In genomic region chr2:11837875-11838734, GRCh38 we compare ENCODE assay signal across 17 cellular contexts.
A peak's percentile ranks its signal among the peaks of the same experiment; 100 is the strongest.
DNase-seq lines count a peak whose midpoint lies in the region; FAIRE-seq and TF ChIP-seq lines count a peak whose summit lies in the region.
"Had no signal": no experiment of that assay in that cellular context is flagged by ENCODE, and none has a peak within 500 bp of the region (broad histone marks: within the 10 kb centered on the region; RNA-seq: fewer than 3 reads in every experiment).

No MANE protein-coding gene starts in this region.

- H3K79me1 ChIP-seq in H9 (ENCODE audit: insufficient read depth, low read depth, low read length, poor library complexity, severe bottlenecking) (no peaks in the 10 kb centered on the region), H1 (ENCODE audit: low read depth, low read length) (no peaks in the 10 kb centered on the region)

- H4K5ac ChIP-seq in H9 (ENCODE audit: insufficient read length, low read depth, low read length): no peak overlapping the region
- H4K5ac ChIP-seq in H1 (ENCODE audit: insufficient read length, low read depth, low read length): no peak overlapping the region

- no peak for TF ChIP-seq POLR2A in H1 (IDR thresholded peaks at IDR 0.05; ENCODE audit: control extremely low read depth in 1 of 2, low read depth in 2 of 2, low read length in 2 of 2)
- no peak for TF ChIP-seq POLR2A in lower leg skin (IDR thresholded peaks at IDR 0.05)

- H4K91ac ChIP-seq in H9 (ENCODE audit: insufficient read length, low read depth, low read length): no peak overlapping the region
- no peak overlapping the region for H4K91ac ChIP-seq in H1 (replicated peaks; ENCODE audit: insufficient read length, low read length)

- POLR2A ChIA-PET in activated CD4-positive, alpha-beta memory T cell treated with anti-CD3 and anti-CD28 coated beads for 36 hours (lab: Charles Lee): no interaction called here
- POLR2A ChIA-PET in activated CD4-positive, alpha-beta memory T cell treated with anti-CD3 and anti-CD28 coated beads, Interleukin-2, amount 10 ng/mL, durations not matched to agents 7 days and 5 days (lab: Charles Lee): no interaction called here
- POLR2A ChIA-PET in H1 (lab: Charles Lee; ENCODE audit: partially characterized antibody): no interaction called here
- POLR2A ChIA-PET in PC-9 (lab: Charles Lee; ENCODE audit: unreplicated experiment): no interaction called here

- H3K4me1 ChIP-seq in H9 (ENCODE audit: insufficient read depth, low read length) (no peaks in the 10 kb centered on the region), H1 (replicated peaks in 1 of 4; ENCODE audit: control insufficient read depth in 3 of 4, insufficient read depth in 4 of 4, low read length in 3 of 4) (0 out of 7 replicates have a peak, but pooled peaks cover 0 to 2% (median 0%) of the 10 kb centered on the region in 4 experiments), PC-9 (replicated peaks; ENCODE audit: insufficient read depth) (no peaks in the 10 kb centered on the region)
- H3K4me1 ChIP-seq: A549 had no signal

- H4K8ac ChIP-seq in H9 (replicated peaks; ENCODE audit: insufficient read length, low read depth, low read length) (peak overlapping the region; percentile 71), H1 (ENCODE audit: extremely low read depth, insufficient read depth, low read length) (no peak overlapping the region)

- no peak for TF ChIP-seq CTCF in H9 (conservative IDR thresholded peaks at IDR 0.05)
- no peak for TF ChIP-seq CTCF in H1 (IDR thresholded peaks at IDR 0.05; ENCODE audit: control extremely low read depth in 1 of 3, insufficient read depth in 1 of 3, low read depth in 1 of 3, low read length in 3 of 3)
- TF ChIP-seq CTCF in lower leg skin (IDR thresholded peaks at IDR 0.05): no peak
- TF ChIP-seq CTCF in PC-9 (conservative IDR thresholded peaks at IDR 0.05): no peak

- H3K9me3 ChIP-seq in H9 (ENCODE audit: control insufficient read depth, low read depth, low read length) (no peaks in the 10 kb centered on the region), H1 (ENCODE audit: insufficient read depth in 2 of 2, low read depth in 1 of 2, low read length in 1 of 2) (no peaks in the 10 kb centered on the region), PC-9 (ENCODE audit: insufficient read depth, low read depth) (peaks cover 11% of the 10 kb centered on the region)
- H3K9me3 ChIP-seq: A549 had no signal

- peaks cover 17% of the 10 kb centered on the region for H3K9me3 Mint-ChIP-seq in activated CD4-positive, alpha-beta memory T cell treated with anti-CD3 and anti-CD28 coated beads for 36 hours
- H3K9me3 Mint-ChIP-seq in activated CD4-positive, alpha-beta memory T cell treated with anti-CD3 and anti-CD28 coated beads, Interleukin-2, amount 10 ng/mL, durations not matched to agents 7 days and 5 days: peaks cover 8% of the 10 kb centered on the region
- H3K9me3 Mint-ChIP-seq in H9: peaks cover 0 to 2% of the 10 kb centered on the region in 2 experiments

- no peak for DNase-seq in activated CD4-positive, alpha-beta memory T cell treated with anti-CD3 and anti-CD28 coated beads for 36 hours
- DNase-seq in activated CD4-positive, alpha-beta memory T cell treated with anti-CD3 and anti-CD28 coated beads, Interleukin-2, amount 10 ng/mL, durations not matched to agents 7 days and 5 days: no peak
- no peak for DNase-seq in H9
- no peak for DNase-seq in H1 (ENCODE audit: low read depth in 1 of 2, low spot score in 2 of 2)
- DNase-seq in mesenteric fat pad (ENCODE audit: low spot score): peak; percentile 71
- no peak for DNase-seq in lower leg skin (ENCODE audit: low spot score in 2 of 2)
- DNase-seq in stimulated activated CD4-positive, alpha-beta T cell treated with anti-CD3 and anti-CD28 coated beads, Interleukin-2, amount 100 ng/mL, for 48 hours: no peak
- DNase-seq in PC-9: no peak
- DNase-seq: AML-193; CD4-positive, alpha-beta memory T cell; DMS153; DMS79; GF-D8; HCEC 1CT had no signal

- H3K23ac ChIP-seq in H9 (ENCODE audit: insufficient read length, low read depth, low read length) (no peak overlapping the region), H1 (ENCODE audit: insufficient read length) (no peak overlapping the region)

- H3K27me3 ChIP-seq in H9 (ENCODE audit: insufficient read depth, low read length): no peaks in the 10 kb centered on the region
- H3K27me3 ChIP-seq in H1 (replicated peaks in 1 of 4; ENCODE audit: control insufficient read depth in 3 of 4, extremely low read depth in 1 of 4, insufficient read depth in 3 of 4, low read length in 3 of 4): no peaks in the 10 kb centered on the region
- H3K27me3 ChIP-seq in PC-9 (ENCODE audit: insufficient read depth, low read depth): no peaks in the 10 kb centered on the region

- H3K36me3 ChIP-seq in H1 (ENCODE audit: control insufficient read depth in 2 of 4, insufficient read depth in 4 of 4, low read length in 3 of 4): no peaks in the 10 kb centered on the region
- no peaks in the 10 kb centered on the region for H3K36me3 ChIP-seq in PC-9 (ENCODE audit: low read depth)

- no CpG with 5 or more reads among the region's 10 CpGs for WGBS in H9 (ENCODE audit: extremely low coverage, insufficient read length, low lambda C conversion rate)
- 88% methylated on average over 10 of the region's 10 CpGs; no CpG with 5 or more reads in 1 of the 2 experiments for WGBS in H1 (ENCODE audit: extremely low coverage in 1 of 2, insufficient coverage in 1 of 2, insufficient read length in 1 of 2, insufficient replicate concordance in 2 of 2, low coverage in 1 of 2, low lambda C conversion rate in 2 of 2, missing lambda C conversion rate in 1 of 2), 2 experiments
- 88 to 93% methylated on average over 9 to 10 of the region's 10 CpGs for WGBS in lower leg skin, 2 donors

- H2AFZ ChIP-seq in H9 (ENCODE audit: low read length) (no peak overlapping the region), H1 (ENCODE audit: low read length) (no peak overlapping the region), PC-9 (no peak overlapping the region)

- H3K27me3 Mint-ChIP-seq in activated CD4-positive, alpha-beta memory T cell treated with anti-CD3 and anti-CD28 coated beads for 36 hours: peaks cover 27% of the 10 kb centered on the region
- peaks cover 56% of the 10 kb centered on the region for H3K27me3 Mint-ChIP-seq in activated CD4-positive, alpha-beta memory T cell treated with anti-CD3 and anti-CD28 coated beads, Interleukin-2, amount 10 ng/mL, durations not matched to agents 7 days and 5 days
- H3K27me3 Mint-ChIP-seq in H9 (ENCODE audit: low read depth): no peaks in the 10 kb centered on the region; the same call in 1 of the 2 replicates

- no peaks in the 10 kb centered on the region for H3K4me1 Mint-ChIP-seq in activated CD4-positive, alpha-beta memory T cell treated with anti-CD3 and anti-CD28 coated beads for 36 hours (ENCODE audit: low read depth)
- H3K4me1 Mint-ChIP-seq in activated CD4-positive, alpha-beta memory T cell treated with anti-CD3 and anti-CD28 coated beads, Interleukin-2, amount 10 ng/mL, durations not matched to agents 7 days and 5 days: no peaks in the 10 kb centered on the region
- H3K4me1 Mint-ChIP-seq in H9: peaks cover 3 to 7% of the 10 kb centered on the region in 2 experiments; a peak in 2 of 4 replicates

- H3K4me3 ChIP-seq in H1 (ENCODE audit: extremely low read depth in 1 of 4, insufficient read depth in 2 of 4, low read depth in 3 of 4, low read length in 4 of 4): no peak overlapping the region
- H3K4me3 ChIP-seq in lower leg skin (ENCODE audit: low read depth, poor library complexity, severe bottlenecking): no peak overlapping the region
- no peak overlapping the region for H3K4me3 ChIP-seq in PC-9
- H3K4me3 ChIP-seq: A549 had no signal

- intact Hi-C loops in activated CD4-positive, alpha-beta memory T cell treated with anti-CD3 and anti-CD28 coated beads for 36 hours (cut with micrococcal nuclease): no loop called here
- intact Hi-C loops in lower leg skin (cut with DNase I; ENCODE audit: low total_unique reads) (no loop called here), PC-9 (cut with micrococcal nuclease; ENCODE audit: unreplicated experiment) (loop anchor here (10.0 kb wide), 2 partner anchors 317 to 717 kb away; no protein-coding TSS in a partner anchor)

- H3K27ac Mint-ChIP-seq in activated CD4-positive, alpha-beta memory T cell treated with anti-CD3 and anti-CD28 coated beads for 36 hours: peak overlapping the region; percentile 7
- no peak overlapping the region for H3K27ac Mint-ChIP-seq in activated CD4-positive, alpha-beta memory T cell treated with anti-CD3 and anti-CD28 coated beads, Interleukin-2, amount 10 ng/mL, durations not matched to agents 7 days and 5 days
- no peak overlapping the region for H3K27ac Mint-ChIP-seq in H9
- H3K27ac Mint-ChIP-seq: CD4-positive, alpha-beta memory T cell had no signal

- H2BK20ac ChIP-seq in H9 (ENCODE audit: low read depth, low read length, poor library complexity, severe bottlenecking) (peak overlapping the region; percentile 78), H1 (ENCODE audit: low read length) (peak overlapping the region; percentile 36; the same call in 1 of the 2 replicates)

- H3K27ac ChIP-seq in H9 (ENCODE audit: insufficient read length, low read depth, low read length) (no peak overlapping the region), H1 (ENCODE audit: low read depth, low read length) (no peak overlapping the region), PC-9 (no peak overlapping the region)
- H3K27ac ChIP-seq: 22Rv1, A549, C4-2B had no signal

- H3K4ac ChIP-seq in H9 (ENCODE audit: low read depth, low read length) (peak overlapping the region; percentile 62; the same call in 1 of the 2 replicates), H1 (replicated peaks; ENCODE audit: insufficient read length, low read depth, low read length) (no peak overlapping the region)

- H3K18ac ChIP-seq in H9 (ENCODE audit: insufficient read length, low read depth, low read length) (no peak overlapping the region), H1 (ENCODE audit: extremely low read depth, low read length) (peak overlapping the region; percentile 16; the same call in 1 of the 2 replicates)

- no peak overlapping the region for H3T11ph ChIP-seq in H9 (ENCODE audit: low read length)

- no TSS peak for BruUV-seq in PC-9 (replicated peaks; lab: Mats Ljungman, UMichigan)

- H2BK120ac ChIP-seq in H9 (ENCODE audit: low read depth, low read length, poor library complexity, severe bottlenecking): no peak overlapping the region
- no peak overlapping the region for H2BK120ac ChIP-seq in H1 (replicated peaks; ENCODE audit: low read depth, low read length)

- H3F3A ChIP-seq in PC-9 (ENCODE audit: insufficient read depth, low read depth): no peaks in the 10 kb centered on the region

- no peak overlapping the region for H3K4me3 Mint-ChIP-seq in activated CD4-positive, alpha-beta memory T cell treated with anti-CD3 and anti-CD28 coated beads for 36 hours
- no peak overlapping the region for H3K4me3 Mint-ChIP-seq in activated CD4-positive, alpha-beta memory T cell treated with anti-CD3 and anti-CD28 coated beads, Interleukin-2, amount 10 ng/mL, durations not matched to agents 7 days and 5 days
- no peak overlapping the region for H3K4me3 Mint-ChIP-seq in H9
- H3K4me3 Mint-ChIP-seq: CD4-positive, alpha-beta memory T cell had no signal

- H4K20me1 ChIP-seq in H9 (ENCODE audit: control insufficient read depth, insufficient read depth, insufficient read length) (no peaks in the 10 kb centered on the region), H1 (replicated peaks in 1 of 2; ENCODE audit: control insufficient read depth in 1 of 2, insufficient read depth in 2 of 2, low read length in 2 of 2) (no peaks in the 10 kb centered on the region), PC-9 (ENCODE audit: insufficient read depth) (no peaks in the 10 kb centered on the region)

- CTCF ChIA-PET in activated CD4-positive, alpha-beta memory T cell treated with anti-CD3 and anti-CD28 coated beads for 36 hours (lab: Charles Lee): no interaction called here
- CTCF ChIA-PET in activated CD4-positive, alpha-beta memory T cell treated with anti-CD3 and anti-CD28 coated beads, Interleukin-2, amount 10 ng/mL, durations not matched to agents 7 days and 5 days (lab: Charles Lee): no interaction called here
- CTCF ChIA-PET in H1 (lab: Charles Lee; ENCODE audit: partially characterized antibody): no interaction called here
- CTCF ChIA-PET in PC-9 (lab: Charles Lee): no interaction called here

- H3K14ac ChIP-seq in H9 (ENCODE audit: insufficient read depth, low read length) (no peak overlapping the region; the same call in 1 of the 2 replicates), H1 (ENCODE audit: insufficient read length) (no peak overlapping the region)

- TF ChIP-seq EP300 in H1 (IDR thresholded peaks at IDR 0.05; ENCODE audit: borderline replicate concordance in 1 of 2, low read depth in 2 of 2, low read length in 2 of 2): no peak

- peaks cover 12% of the 10 kb centered on the region for H3K36me3 Mint-ChIP-seq in activated CD4-positive, alpha-beta memory T cell treated with anti-CD3 and anti-CD28 coated beads for 36 hours
- no peaks in the 10 kb centered on the region for H3K36me3 Mint-ChIP-seq in activated CD4-positive, alpha-beta memory T cell treated with anti-CD3 and anti-CD28 coated beads, Interleukin-2, amount 10 ng/mL, durations not matched to agents 7 days and 5 days (ENCODE audit: low read depth)
- H3K36me3 Mint-ChIP-seq in H9 (ENCODE audit: insufficient read depth in 1 of 3, low read depth in 3 of 3): 0 out of 7 replicates have a peak, but pooled peaks cover 0 to 2% (median 0%) of the 10 kb centered on the region in 3 experiments

- no peaks in the 10 kb centered on the region for H3K23me2 ChIP-seq in H9 (ENCODE audit: insufficient read length, low read depth, low read length, poor library complexity, severe bottlenecking)
- no peaks in the 10 kb centered on the region; the same call in 1 of the 2 replicates for H3K23me2 ChIP-seq in H1 (ENCODE audit: low read depth, low read length)

- no peak overlapping the region for H3K9ac ChIP-seq in H9 (ENCODE audit: extremely low read depth, insufficient read length, low read length)
- no peak overlapping the region for H3K9ac ChIP-seq in H1 (replicated peaks in 1 of 4; ENCODE audit: extremely low read depth in 1 of 4, low read depth in 3 of 4, low read length in 3 of 4)

- H2BK5ac ChIP-seq in H9 (ENCODE audit: insufficient read length, low read length) (peak overlapping the region; percentile 58), H1 (ENCODE audit: low read depth, low read length) (no peak overlapping the region)

- no peak for TF ChIP-seq RAD21 in H1 (IDR thresholded peaks at IDR 0.05 in 1 of 2, conservative IDR thresholded peaks at IDR 0.05 in 1 of 2; ENCODE audit: low read depth in 2 of 2, low read length in 2 of 2)

- H3K79me2 ChIP-seq in H9 (ENCODE audit: insufficient read depth, low read length) (no peaks in the 10 kb centered on the region), H1 (ENCODE audit: control insufficient read depth in 1 of 2, insufficient read depth in 2 of 2, low read length in 2 of 2) (no peaks in the 10 kb centered on the region), PC-9 (ENCODE audit: low read depth) (no peaks in the 10 kb centered on the region)

- H2BK15ac ChIP-seq in H9 (ENCODE audit: low read depth, low read length) (no peak overlapping the region; the same call in 1 of the 2 replicates), H1 (ENCODE audit: low read length) (peak overlapping the region; percentile 33; the same call in 1 of the 2 replicates)

- no peak for FAIRE-seq in H1 (lab: Jason Lieb, UNC)
- FAIRE-seq: A549 had no signal

- H3K56ac ChIP-seq in H9 (ENCODE audit: insufficient read length, low read depth, low read length): no peak overlapping the region
- no peak overlapping the region for H3K56ac ChIP-seq in H1 (replicated peaks; ENCODE audit: insufficient read length, low read depth, low read length)

- H3K4me2 ChIP-seq in H9 (ENCODE audit: insufficient read depth, insufficient read length, low read length): no peak overlapping the region
- H3K4me2 ChIP-seq in H1 (ENCODE audit: insufficient read depth in 1 of 2, low read depth in 2 of 2, low read length in 2 of 2): no peak overlapping the region
- no peak overlapping the region for H3K4me2 ChIP-seq in PC-9
- H3K4me2 ChIP-seq: A549 had no signal

- H2AK5ac ChIP-seq in H9 (ENCODE audit: insufficient read length, low read length) (no peak overlapping the region), H1 (ENCODE audit: low read depth, low read length) (no peak overlapping the region)

- no peak overlapping the region for H2BK12ac ChIP-seq in H9 (ENCODE audit: insufficient read length, low read depth, low read length)
- peak overlapping the region; percentile 78; the same call in 1 of the 2 replicates for H2BK12ac ChIP-seq in H1 (ENCODE audit: low read depth, low read length)

- no peaks in the 10 kb centered on the region for H3K9me2 ChIP-seq in PC-9 (ENCODE audit: insufficient read depth)
